14 cellular contexts compared by ENCODE assay signal in genomic region chr2:46188041-46188715, GRCh38.
DNase-seq lines count a peak whose midpoint lies in the region; ATAC-seq, FAIRE-seq and TF ChIP-seq lines count a peak whose summit lies in the region.
"Had no signal": no experiment of that assay in that cellular context is flagged by ENCODE, and none has a peak within 500 bp of the region (broad histone marks: within the 10 kb centered on the region; RNA-seq: fewer than 3 reads in every experiment).

No MANE protein-coding gene starts in this region.

- peak overlapping the region; percentile 55 for H3K27ac Mint-ChIP-seq in CD4-positive, alpha-beta T cell
- H3K27ac Mint-ChIP-seq: B cell had no signal

- TF ChIP-seq CTCF in CD4-positive, alpha-beta T cell (IDR thresholded peaks at IDR 0.05), result no peak
- TF ChIP-seq CTCF in endothelial cell of umbilical vein (IDR thresholded peaks at IDR 0.05; ENCODE audit: extremely low read depth in 1 of 2, insufficient read depth in 1 of 2, low read depth in 1 of 2, low read length in 2 of 2) (no peak), osteoblast (IDR thresholded peaks at IDR 0.05; ENCODE audit: extremely low read depth, low read depth, low read length) (no peak)

- CTCF ChIA-PET in CD4-positive, alpha-beta T cell (lab: Charles Lee), result no interaction called here
- CTCF ChIA-PET in endothelial cell of umbilical vein (lab: Charles Lee), result interaction anchor here (1.1 to 1.6 kb wide), 3 partner anchors 9 to 125 kb away, joined by 3 to 6 read pairs (median 4); no protein-coding TSS in a partner anchor

- no peak overlapping the region for H3K4me3 Mint-ChIP-seq in CD4-positive, alpha-beta T cell
- H3K4me3 Mint-ChIP-seq: B cell had no signal

- POLR2A ChIA-PET in CD4-positive, alpha-beta T cell (lab: Charles Lee), result no interaction called here
- POLR2A ChIA-PET in endothelial cell of umbilical vein (lab: Charles Lee), result interaction anchor here (0.7 kb wide), 1 partner anchor 125 kb away, joined by 4 read pairs; no protein-coding TSS in a partner anchor

- no peak overlapping the region for H3K4me2 ChIP-seq in endothelial cell of umbilical vein (ENCODE audit: insufficient read depth, low read length)
- peak overlapping the region; percentile 93 for H3K4me2 ChIP-seq in osteoblast (ENCODE audit: insufficient read depth, low read length)

- DNase-seq in CD4-positive, alpha-beta T cell, result no peak
- DNase-seq in LHCN-M2 (ENCODE audit: low read depth) (peak; percentile 24), endothelial cell of umbilical vein (ENCODE audit: low read depth, low spot score) (peak; percentile 61), osteoblast (ENCODE audit: insufficient read length, low spot score, missing footprints) (peak; percentile 43), NCI-H2196 (lab: John Stamatoyannopoulos, UW; ENCODE audit: unreplicated experiment) (no peak), NCI-H345 (lab: John Stamatoyannopoulos, UW) (no peak)
- DNase-seq: activated CD4-positive, CD25-positive, alpha-beta regulatory T cell treated with anti-CD3 and anti-CD28 coated beads, Interleukin-2, amount 50 U/mL, for 72 hours; cortex of kidney; DMS153; midbrain; NCI-H510A treated with DMSO at 0.1 percent for 48 hours had no signal

- H3K4me1 ChIP-seq in endothelial cell of umbilical vein (ENCODE audit: control insufficient read depth, extremely low read depth, insufficient read depth, low read length), result peaks cover 7% of the 10 kb centered on the region
- H3K4me1 ChIP-seq in osteoblast (ENCODE audit: insufficient read depth, low read length), result peaks cover 18% of the 10 kb centered on the region

- H3K36me3 Mint-ChIP-seq in CD4-positive, alpha-beta T cell (ENCODE audit: low read depth), result no peaks in the 10 kb centered on the region

- no peaks in the 10 kb centered on the region for H3K79me2 ChIP-seq in endothelial cell of umbilical vein (ENCODE audit: control insufficient read depth, insufficient read depth, low read length)
- H3K79me2 ChIP-seq in osteoblast (ENCODE audit: insufficient read depth, low read length), result no peaks in the 10 kb centered on the region

- no peaks in the 10 kb centered on the region for H3K9me3 Mint-ChIP-seq in CD4-positive, alpha-beta T cell

- H3K4me3 ChIP-seq in endothelial cell of umbilical vein (replicated peaks in 1 of 3; ENCODE audit: insufficient read depth in 1 of 3, low read depth in 1 of 3, low read length in 3 of 3) (no peak overlapping the region), osteoblast (ENCODE audit: insufficient read depth, low read length) (no peak overlapping the region)

- TF ChIP-seq POLR2A in endothelial cell of umbilical vein (IDR thresholded peaks at IDR 0.05; ENCODE audit: low read depth, low read length), result no peak

- intact Hi-C loops in CD4-positive, alpha-beta T cell (cut with DNase I, micrococcal nuclease), result no loop called here
- intact Hi-C loops in endothelial cell of umbilical vein (cut with micrococcal nuclease), result loop anchor here (5.0 kb wide), 1 partner anchor 176 kb away; no protein-coding TSS in a partner anchor

- H2AFZ ChIP-seq in endothelial cell of umbilical vein (ENCODE audit: low read depth, low read length) (no peak overlapping the region), osteoblast (ENCODE audit: low read length) (peak overlapping the region; percentile 18)

- FAIRE-seq in endothelial cell of umbilical vein (lab: Jason Lieb, UNC), result no peak

- H3K9ac ChIP-seq in endothelial cell of umbilical vein (replicated peaks; ENCODE audit: extremely low read depth, insufficient read depth, low read length), result no peak overlapping the region

- no peak for ATAC-seq in CD4-positive, alpha-beta T cell (ENCODE audit: poor library complexity)
- no peak for ATAC-seq in GM18907 (IDR thresholded peaks at IDR 0.05; ENCODE audit: unreplicated experiment)
- ATAC-seq in GM21529 (IDR thresholded peaks at IDR 0.05; ENCODE audit: unreplicated experiment), result no peak

- no peaks in the 10 kb centered on the region for H3K27me3 ChIP-seq in CD4-positive, alpha-beta T cell (ENCODE audit: control insufficient read depth, insufficient read depth, low read length)
- no peaks in the 10 kb centered on the region for H3K27me3 ChIP-seq in endothelial cell of umbilical vein (ENCODE audit: control insufficient read depth in 2 of 2, insufficient read depth in 2 of 2, low read length in 2 of 2)
- no peaks in the 10 kb centered on the region for H3K27me3 ChIP-seq in osteoblast (ENCODE audit: insufficient read depth, low read length)

- H3K9me3 ChIP-seq in CD4-positive, alpha-beta T cell (ENCODE audit: control insufficient read depth, low read length), result no peaks in the 10 kb centered on the region
- no peaks in the 10 kb centered on the region for H3K9me3 ChIP-seq in endothelial cell of umbilical vein (replicated peaks; ENCODE audit: control insufficient read depth, insufficient read depth, low read length)
- H3K9me3 ChIP-seq in osteoblast (ENCODE audit: low read depth, low read length), result no peaks in the 10 kb centered on the region

- H4K20me1 ChIP-seq in endothelial cell of umbilical vein (replicated peaks; ENCODE audit: control insufficient read depth, extremely low read depth, insufficient read depth, low read length) (no peaks in the 10 kb centered on the region), osteoblast (ENCODE audit: insufficient read depth, low read length) (no peaks in the 10 kb centered on the region)

- H3K27ac ChIP-seq in CD4-positive, alpha-beta T cell (ENCODE audit: low read depth, low read length), result no peak overlapping the region
- H3K27ac ChIP-seq in endothelial cell of umbilical vein (ENCODE audit: insufficient read depth, low read depth, low read length) (no peak overlapping the region), osteoblast (ENCODE audit: low read depth, low read length) (peak overlapping the region; percentile 95)

- H3K4me1 Mint-ChIP-seq in CD4-positive, alpha-beta T cell (ENCODE audit: low read depth), result peaks cover 14% of the 10 kb centered on the region

- no peaks in the 10 kb centered on the region for H3K9me1 ChIP-seq in endothelial cell of umbilical vein (replicated peaks; ENCODE audit: control insufficient read depth, extremely low read depth, insufficient read depth, low read length)

- dilution Hi-C loops in endothelial cell of umbilical vein (cut with MboI; ENCODE audit: extremely low pct_ligation_motif_present, low sequenced_read_pairs), result no loop called here

- H3K27me3 Mint-ChIP-seq in CD4-positive, alpha-beta T cell, result no peaks in the 10 kb centered on the region
- H3K27me3 Mint-ChIP-seq: B cell had no signal

- no TSS peak for BruUV-seq in endothelial cell of umbilical vein (replicated peaks; lab: Mats Ljungman, UMichigan)

- H3K36me3 ChIP-seq in endothelial cell of umbilical vein (ENCODE audit: control insufficient read depth in 2 of 2, extremely low read depth in 1 of 2, insufficient read depth in 2 of 2, low read length in 2 of 2) (peaks cover 0 to 11% of the 10 kb centered on the region in 2 experiments), osteoblast (ENCODE audit: insufficient read depth, low read length) (no peaks in the 10 kb centered on the region)

TF ChIP-seq in endothelial cell of umbilical vein, 7 proteins besides CTCF, POLR2A, EP300 and RAD21:
- TF ChIP-seq FOS (IDR thresholded peaks at IDR 0.05; ENCODE audit: borderline replicate concordance, insufficient read depth, low read length) (no peak), JUN (IDR thresholded peaks at IDR 0.05; ENCODE audit: borderline replicate concordance, insufficient read depth, insufficient read length, low read depth) (no peak), POLR2AphosphoS5 (IDR thresholded peaks at IDR 0.05; ENCODE audit: insufficient read depth, low read depth, low read length) (no peak), EZH2 (IDR thresholded peaks at IDR 0.05; ENCODE audit: borderline replicate concordance, low read depth, low read length, severe bottlenecking) (no peak), MAX (IDR thresholded peaks at IDR 0.05; ENCODE audit: insufficient read depth, insufficient read length) (no peak), GATA2 (IDR thresholded peaks at IDR 0.05; ENCODE audit: insufficient read depth, insufficient read length, low read depth, low read length) (no peak), MYC (IDR thresholded peaks at IDR 0.05; ENCODE audit: low read depth, low read length) (no peak)

Comparison
In these comparisons a context has a peak if more than half of its experiments do, and no peak if none do; other contexts are left out.
1. DNase-seq: peak in LHCN-M2 (single experiment), endothelial cell of umbilical vein (single experiment) and osteoblast (single experiment); none in CD4-positive, alpha-beta T cell (0 of 10), NCI-H2196 (single experiment) and NCI-H345 (single experiment).